ENCODE assay signal across 1 cellular context in the genomic region with DNA sequence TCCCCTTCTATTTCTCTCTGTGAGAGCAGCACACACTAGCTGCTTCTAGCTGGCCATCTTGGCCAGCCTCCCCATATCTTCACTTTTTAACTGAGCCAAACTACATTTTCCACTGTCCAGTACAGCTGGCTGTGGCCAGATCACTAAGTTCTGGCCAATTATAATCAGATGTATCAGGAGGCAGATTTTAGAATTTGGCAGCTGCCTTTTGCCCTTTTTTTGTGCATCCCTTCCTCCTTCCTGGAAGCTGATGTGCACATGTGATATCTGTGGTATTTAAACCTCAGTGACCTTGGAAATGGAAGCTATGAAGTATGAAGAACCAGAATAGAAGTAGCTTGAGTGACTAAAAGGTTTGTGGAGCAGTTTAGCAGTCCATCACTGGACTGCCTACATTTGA.
TF ChIP-seq lines count a peak whose summit lies in the region.

No MANE protein-coding gene starts in this region.

TF ChIP-seq in endothelial cell of umbilical vein, 7 proteins besides CTCF, POLR2A, EP300 and RAD21:
- TF ChIP-seq MYC (IDR thresholded peaks at IDR 0.05; ENCODE audit: low read depth, low read length) (no peak), EZH2 (IDR thresholded peaks at IDR 0.05; ENCODE audit: borderline replicate concordance, low read depth, low read length, severe bottlenecking) (no peak), POLR2AphosphoS5 (IDR thresholded peaks at IDR 0.05; ENCODE audit: insufficient read depth, low read depth, low read length) (no peak), JUN (IDR thresholded peaks at IDR 0.05; ENCODE audit: borderline replicate concordance, insufficient read depth, insufficient read length, low read depth) (no peak), GATA2 (IDR thresholded peaks at IDR 0.05; ENCODE audit: insufficient read depth, insufficient read length, low read depth, low read length) (no peak), FOS (IDR thresholded peaks at IDR 0.05; ENCODE audit: borderline replicate concordance, insufficient read depth, low read length) (no peak)
- TF ChIP-seq, protein P1, sequence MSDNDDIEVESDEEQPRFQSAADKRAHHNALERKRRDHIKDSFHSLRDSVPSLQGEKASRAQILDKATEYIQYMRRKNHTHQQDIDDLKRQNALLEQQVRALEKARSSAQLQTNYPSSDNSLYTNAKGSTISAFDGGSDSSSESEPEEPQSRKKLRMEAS (IDR thresholded peaks at IDR 0.05; ENCODE audit: insufficient read depth, insufficient read length), result no peak
TF ChIP-seq in endothelial cell of umbilical vein: peak in this region for 0.
